ENCODE assay signal across 8 cellular contexts in the genomic region with DNA sequence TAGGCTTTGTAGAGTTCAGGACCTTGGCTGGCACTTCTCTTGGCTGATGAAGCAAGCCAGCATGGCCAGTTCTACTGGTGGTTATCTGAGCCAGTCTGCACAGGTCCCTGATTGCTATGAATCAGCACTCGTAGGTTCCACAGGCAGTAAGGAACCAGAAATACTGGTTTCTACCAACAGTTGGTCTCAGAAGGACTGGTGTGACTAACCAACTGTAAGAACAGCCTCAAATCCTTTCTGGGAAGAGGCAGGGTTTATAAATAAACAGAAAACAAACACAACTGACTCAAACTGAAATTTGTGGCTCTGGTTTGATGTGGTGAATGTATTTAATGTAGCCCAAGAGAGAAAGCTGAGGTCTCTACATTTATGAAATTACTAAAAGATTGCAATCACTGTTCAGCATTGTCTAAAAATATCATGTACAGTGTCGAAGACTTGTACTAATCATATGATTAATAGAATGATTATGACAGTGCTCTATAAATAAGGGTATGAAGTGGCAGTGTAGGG. TPM values are rescaled to one million over a fixed set of nuclear protein-coding genes. Genes with fewer than 3 reads are reported as not detected.
DNase-seq lines count a peak whose midpoint lies in the region; ATAC-seq and TF ChIP-seq lines count a peak whose summit lies in the region.

No MANE protein-coding gene starts in this region.

- H3K27ac ChIP-seq in 22Rv1 = peak overlapping the region; percentile 80
- H3K27ac ChIP-seq in trophoblast cell (ENCODE audit: low read depth, low read length) = peak overlapping the region; percentile 93

- no peak overlapping the region for H3K18ac ChIP-seq in trophoblast cell (ENCODE audit: low read length)

- ATAC-seq in GM18517 (IDR thresholded peaks at IDR 0.05; ENCODE audit: unreplicated experiment) (peak; percentile 89), HG02884 (IDR thresholded peaks at IDR 0.05; ENCODE audit: unreplicated experiment) (peak; percentile 92), sciatic nerve (no peak)

- H4K8ac ChIP-seq in trophoblast cell (ENCODE audit: low read depth, low read length) = no peak overlapping the region

- WGBS in trophoblast cell (ENCODE audit: extremely low coverage, insufficient coverage, insufficient read length) = no CpG with 5 or more reads among the region's 2 CpGs

- H2AFZ ChIP-seq in trophoblast cell (ENCODE audit: insufficient read depth, low read length, poor library complexity) = no peak overlapping the region

- no peaks in the 10 kb centered on the region for H3K27me3 ChIP-seq in trophoblast cell (ENCODE audit: insufficient read depth, low read length)

- H3K4me3 ChIP-seq in cardiac fibroblast (replicated peaks in 1 of 2; ENCODE audit: low read depth in 2 of 2, low read length in 2 of 2) = no peak overlapping the region
- no peak overlapping the region for H3K4me3 ChIP-seq in trophoblast cell (ENCODE audit: low read depth, low read length)

- peak overlapping the region; percentile 66 for H2BK5ac ChIP-seq in trophoblast cell (ENCODE audit: low read depth, low read length, poor library complexity)

- H2BK120ac ChIP-seq in trophoblast cell (ENCODE audit: insufficient read depth, low read length, poor library complexity) = peak overlapping the region; percentile 72

- H3K79me1 ChIP-seq in trophoblast cell (ENCODE audit: low read length) = peaks cover 10% of the 10 kb centered on the region

- H4K91ac ChIP-seq in trophoblast cell (ENCODE audit: low read depth, low read length) = no peak overlapping the region

- H3K9ac ChIP-seq in trophoblast cell (ENCODE audit: low read length) = no peak overlapping the region

- peaks cover 1% of the 10 kb centered on the region for H3K79me2 ChIP-seq in trophoblast cell (ENCODE audit: control insufficient read depth, insufficient read depth, low read length, poor library complexity)

- no peaks in the 10 kb centered on the region for H3K36me3 ChIP-seq in trophoblast cell (ENCODE audit: control insufficient read depth in 1 of 2, insufficient read depth in 2 of 2, low read length in 2 of 2)

- no peak overlapping the region for H3K4me2 ChIP-seq in trophoblast cell (ENCODE audit: low read length)

- no peak overlapping the region for H4K12ac ChIP-seq in trophoblast cell (ENCODE audit: low read depth, low read length)

- peaks cover 2 to 10% of the 10 kb centered on the region in 2 experiments for H3K4me1 ChIP-seq in trophoblast cell (ENCODE audit: control insufficient read depth in 1 of 2, insufficient read depth in 2 of 2, low read length in 2 of 2)

- H2AK5ac ChIP-seq in trophoblast cell (ENCODE audit: low read length) = no peak overlapping the region

- no peaks in the 10 kb centered on the region for H3K9me3 ChIP-seq in trophoblast cell (ENCODE audit: insufficient read depth, low read depth, low read length)

- TF ChIP-seq CTCF in 22Rv1 (IDR thresholded peaks at IDR 0.05) (no peak), cardiac fibroblast (IDR thresholded peaks at IDR 0.05; ENCODE audit: low read depth, low read length) (no peak)

- H3K23ac ChIP-seq in trophoblast cell (ENCODE audit: low read length) = no peak overlapping the region

- H3K4ac ChIP-seq in trophoblast cell (ENCODE audit: low read depth, low read length) = no peak overlapping the region

- peak overlapping the region; percentile 95 for H2BK12ac ChIP-seq in trophoblast cell (ENCODE audit: low read length)

- no peak overlapping the region for H3K14ac ChIP-seq in trophoblast cell (ENCODE audit: low read length)

- peak; percentile 96 for DNase-seq in NCI-H510A treated with DMSO at 0.1 percent for 48 hours (lab: John Stamatoyannopoulos, UW)
- peak; percentile 68 to 80 for DNase-seq in cardiac fibroblast (ENCODE audit: low read depth in 2 of 2)
- DNase-seq in trophoblast cell = peak; percentile 95 to 96
- DNase-seq in GDM1 (lab: John Stamatoyannopoulos, UW) = no peak
- no peak for DNase-seq in sciatic nerve (ENCODE audit: low spot score)

- intact Hi-C loops in sciatic nerve (cut with DNase I) = no loop called here

RNA-seq across cellular contexts. Expression of a gene that starts 44.1 kb away (rescaled TPM):
- 22.5 and 22.9 TPM in 2 replicates for polyA plus RNA-seq in trophoblast cell (2013)
- 115 TPM for total RNA-seq in sciatic nerve

Comparison
In these comparisons a context has a peak if more than half of its experiments do, and no peak if none do; other contexts are left out.
1. DNase-seq: peak in NCI-H510A treated with DMSO at 0.1 percent for 48 hours (single experiment), cardiac fibroblast (2 of 2) and trophoblast cell (2 of 2); none in GDM1 (single experiment) and sciatic nerve (single experiment).